ENCODE assay signal across 21 cellular contexts in genomic region chr5:451587-452458, GRCh38.
"Had no signal": no experiment of that assay in that cellular context is flagged by ENCODE, and none has a peak within 500 bp of the region (broad histone marks: within the 10 kb centered on the region; RNA-seq: fewer than 3 reads in every experiment).

No MANE protein-coding gene starts in this region.

- H3K27ac ChIP-seq: brain microvascular endothelial cell, colonic mucosa, neural progenitor cell, prostate gland, right atrium auricular region, stomach, upper lobe of left lung had no signal

- H3K4me1 Mint-ChIP-seq: neural progenitor cell had no signal

- H3K27me3 Mint-ChIP-seq: central memory CD8-positive, alpha-beta T cell had no signal

- DNase-seq: activated CD4-positive, CD25-positive, alpha-beta regulatory T cell; activated gamma-delta T cell treated with Interleukin-2 at 50 U/mL for 16 hours; activated T-cell treated with anti-CD3 and anti-CD28 coated beads, Interleukin-2, amount 50 U/mL, for 1 hour; brain microvascular endothelial cell; colonic mucosa; erythroblast; foreskin melanocyte; glutamatergic neuron; hippocampal formation; left cardiac atrium; mesenchymal stem cell; mucosa of descending colon; naive B cell; stimulated activated CD4-positive, alpha-beta T cell treated with anti-CD3 and anti-CD28 coated beads, Interleukin-2, amount 100 ng/mL, for 24 hours; stomach; T-helper 9 cell had no signal

- H3K9me3 ChIP-seq: colonic mucosa, prostate gland had no signal

- H3K27me3 ChIP-seq: brain microvascular endothelial cell, colonic mucosa, neural progenitor cell, right atrium auricular region, stomach, upper lobe of left lung had no signal

- H3K4me1 ChIP-seq: colonic mucosa, neural progenitor cell, prostate gland, right atrium auricular region had no signal

- H3K4me3 Mint-ChIP-seq: central memory CD8-positive, alpha-beta T cell; naive B cell; neural progenitor cell had no signal

- H3K4me3 ChIP-seq: colonic mucosa, mucosa of descending colon, neural progenitor cell, prostate gland, right atrium auricular region, stomach, upper lobe of left lung had no signal

- H3K27ac Mint-ChIP-seq: neural progenitor cell had no signal

- ATAC-seq: left cardiac atrium had no signal
